Comparison of ENCODE assay signal across 11 cellular contexts in the genomic region with DNA sequence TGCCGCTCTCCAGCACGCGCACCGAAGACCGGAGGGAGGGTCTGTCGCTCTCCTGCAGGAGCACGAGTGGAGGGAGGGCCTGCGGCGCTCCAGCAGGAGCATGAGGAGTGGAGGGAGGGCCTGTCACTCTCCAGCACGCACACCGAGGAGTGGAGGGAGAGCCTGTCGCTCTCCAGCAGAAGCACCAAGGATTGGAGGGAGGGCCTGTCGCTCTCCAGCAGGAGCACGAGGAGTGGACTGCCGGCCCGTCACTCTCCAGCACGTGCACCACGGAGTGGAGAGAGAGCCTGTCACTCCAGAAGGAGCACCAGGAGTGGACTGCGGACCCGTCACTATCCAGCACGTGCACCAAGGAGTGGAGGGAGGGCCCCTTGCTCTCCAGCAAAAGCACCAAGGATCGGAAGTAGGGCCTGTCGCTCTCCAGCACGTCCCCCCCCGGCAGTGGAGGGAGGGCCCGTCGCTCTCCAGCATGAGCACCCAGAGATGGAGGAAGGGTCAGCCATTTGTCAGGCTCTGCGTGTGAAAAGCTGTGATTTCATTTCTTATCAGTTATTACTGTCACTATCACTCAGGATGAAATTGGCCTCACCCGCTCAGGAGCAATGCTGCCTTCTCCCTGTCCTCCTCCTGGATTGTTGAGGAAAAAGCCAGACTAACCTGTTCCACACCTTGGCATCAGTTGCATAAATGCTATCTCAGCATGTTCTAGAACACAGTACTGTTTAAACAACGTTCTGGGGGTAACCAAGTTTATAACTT. TPM values are rescaled to one million over a fixed set of nuclear protein-coding genes. Genes with fewer than 3 reads are reported as not detected.
DNase-seq lines count a peak whose midpoint lies in the region; ATAC-seq and TF ChIP-seq lines count a peak whose summit lies in the region.
"Had no signal": no experiment of that assay in that cellular context is flagged by ENCODE, and none has a peak within 500 bp of the region (broad histone marks: within the 10 kb centered on the region; RNA-seq: fewer than 3 reads in every experiment).

No MANE protein-coding gene starts in this region.

- H3K27me3 ChIP-seq in CD4-positive, alpha-beta T cell (ENCODE audit: control insufficient read depth, insufficient read depth, low read length) = no peaks in the 10 kb centered on the region
- H3K27me3 ChIP-seq in neural progenitor cell (no peaks in the 10 kb centered on the region), esophagus muscularis mucosa (no peaks in the 10 kb centered on the region)

- H3K36me3 Mint-ChIP-seq in CD4-positive, alpha-beta T cell (ENCODE audit: low read depth) = peaks cover 22% of the 10 kb centered on the region
- H3K36me3 Mint-ChIP-seq in neural progenitor cell = peaks cover 15% of the 10 kb centered on the region

- H3K27me3 Mint-ChIP-seq in CD4-positive, alpha-beta T cell = no peaks in the 10 kb centered on the region
- peaks cover 2% of the 10 kb centered on the region for H3K27me3 Mint-ChIP-seq in neural progenitor cell (ENCODE audit: insufficient read depth, low read depth)
- H3K27me3 Mint-ChIP-seq: IgD-negative memory B cell had no signal

- CTCF ChIA-PET in CD4-positive, alpha-beta T cell (lab: Charles Lee) = no interaction called here

- no peak for TF ChIP-seq POLR2A in esophagus muscularis mucosa (IDR thresholded peaks at IDR 0.05; ENCODE audit: low read depth)

- intact Hi-C loops in CD4-positive, alpha-beta T cell (cut with DNase I, micrococcal nuclease) = no loop called here
- intact Hi-C loops in esophagus muscularis mucosa (cut with DNase I) = no loop called here

- peak; percentile 51 for ATAC-seq in CD4-positive, alpha-beta T cell (ENCODE audit: poor library complexity)
- no peak for ATAC-seq in HG03571 (IDR thresholded peaks at IDR 0.05; ENCODE audit: unreplicated experiment)

- no peaks in the 10 kb centered on the region for H3K9me3 ChIP-seq in CD4-positive, alpha-beta T cell (ENCODE audit: control insufficient read depth, low read length)
- H3K9me3 ChIP-seq in neural progenitor cell (ENCODE audit: low read depth) = no peaks in the 10 kb centered on the region
- H3K9me3 ChIP-seq in esophagus muscularis mucosa = no peaks in the 10 kb centered on the region

- DNase-seq in CD4-positive, alpha-beta T cell = peak in 2 of 10 experiments; percentile 11 to 16
- peak; percentile 60 for DNase-seq in LNCaP clone FGC (ENCODE audit: low read depth)
- peak; percentile 64 for DNase-seq in fibroblast of pulmonary artery (ENCODE audit: low read depth)
- peak; percentile 42 for DNase-seq in neural progenitor cell (ENCODE audit: low spot score)
- DNase-seq in esophagus muscularis mucosa (ENCODE audit: extremely low spot score) = no peak
- DNase-seq in HUDEP-2 (lab: John Stamatoyannopoulos, UW; ENCODE audit: unreplicated experiment in 76 of 76) = no peak
- DNase-seq in OCI-M1 (lab: John Stamatoyannopoulos, UW) = no peak

- no peaks in the 10 kb centered on the region for H3F3A ChIP-seq in neural progenitor cell (ENCODE audit: low read depth)

- no peak overlapping the region for H3K4me3 ChIP-seq in LNCaP clone FGC (ENCODE audit: low read depth, low read length)
- no peak overlapping the region for H3K4me3 ChIP-seq in fibroblast of pulmonary artery (replicated peaks; ENCODE audit: low read depth, low read length)
- H3K4me3 ChIP-seq in neural progenitor cell = no peak overlapping the region
- H3K4me3 ChIP-seq in esophagus muscularis mucosa = peak overlapping the region in 1 of 4 donors; percentile 14
- H3K4me3 ChIP-seq: PC-9 had no signal

- TF ChIP-seq CTCF in CD4-positive, alpha-beta T cell (IDR thresholded peaks at IDR 0.05) = no peak
- TF ChIP-seq CTCF in LNCaP clone FGC (IDR thresholded peaks at IDR 0.05; ENCODE audit: control insufficient read depth, extremely low read depth, insufficient read depth) (no peak), fibroblast of pulmonary artery (IDR thresholded peaks at IDR 0.05; ENCODE audit: low read length, missing control alignments) (no peak), neural progenitor cell (IDR thresholded peaks at IDR 0.05) (no peak), esophagus muscularis mucosa (IDR thresholded peaks at IDR 0.05) (peak in 1 of 3 experiments; percentile 12)

- H2AFZ ChIP-seq in neural progenitor cell (replicated peaks) = no peak overlapping the region
- H2AFZ ChIP-seq: PC-9 had no signal

- peaks cover 12% of the 10 kb centered on the region for H3K4me1 Mint-ChIP-seq in CD4-positive, alpha-beta T cell (ENCODE audit: low read depth)
- peaks cover 4% of the 10 kb centered on the region for H3K4me1 Mint-ChIP-seq in neural progenitor cell
- H3K4me1 Mint-ChIP-seq: nephron had no signal

- no peaks in the 10 kb centered on the region for H3K79me2 ChIP-seq in neural progenitor cell (ENCODE audit: low read depth)

- H3K4me3 Mint-ChIP-seq in CD4-positive, alpha-beta T cell = no peak overlapping the region
- no peak overlapping the region for H3K4me3 Mint-ChIP-seq in neural progenitor cell
- H3K4me3 Mint-ChIP-seq: IgD-negative memory B cell, nephron had no signal

- 51% methylated on average over 10 of the region's 30 CpGs for WGBS in esophagus muscularis mucosa

- H3K27ac Mint-ChIP-seq in CD4-positive, alpha-beta T cell = no peak overlapping the region
- no peak overlapping the region for H3K27ac Mint-ChIP-seq in neural progenitor cell
- H3K27ac Mint-ChIP-seq: IgD-negative memory B cell, nephron had no signal

- no peak overlapping the region for H3K27ac ChIP-seq in CD4-positive, alpha-beta T cell (ENCODE audit: low read depth, low read length)
- H3K27ac ChIP-seq in neural progenitor cell = no peak overlapping the region
- H3K27ac ChIP-seq in esophagus muscularis mucosa (replicated peaks in 1 of 4) = peak overlapping the region in 2 of 4 donors; percentile 23 to 31
- H3K27ac ChIP-seq: PC-9 had no signal

- TF ChIP-seq EP300 in esophagus muscularis mucosa (IDR thresholded peaks at IDR 0.05) = no peak

- H4K20me1 ChIP-seq in neural progenitor cell (ENCODE audit: low read depth) = no peaks in the 10 kb centered on the region

- no peak overlapping the region for H3K9ac ChIP-seq in neural progenitor cell

- no peaks in the 10 kb centered on the region for H3K9me3 Mint-ChIP-seq in CD4-positive, alpha-beta T cell
- peaks cover 8% of the 10 kb centered on the region for H3K9me3 Mint-ChIP-seq in neural progenitor cell
- H3K9me3 Mint-ChIP-seq: IgD-negative memory B cell, nephron had no signal

- H3K36me3 ChIP-seq in neural progenitor cell (no peaks in the 10 kb centered on the region), esophagus muscularis mucosa (peaks cover 8 to 57% (median 43%) of the 10 kb centered on the region in 4 donors)

- POLR2A ChIA-PET in CD4-positive, alpha-beta T cell (lab: Charles Lee) = no interaction called here

- H3K4me2 ChIP-seq in neural progenitor cell = no peak overlapping the region
- H3K4me2 ChIP-seq: PC-9 had no signal

- H3K4me1 ChIP-seq in neural progenitor cell = no peaks in the 10 kb centered on the region
- H3K4me1 ChIP-seq in esophagus muscularis mucosa = peaks cover 0 to 14% (median 6%) of the 10 kb centered on the region in 4 donors

RNA-seq across cellular contexts. Expression of a gene that starts 35.9 kb away (rescaled TPM):
- total RNA-seq in CD4-positive, alpha-beta T cell = 10 to 100 TPM; 28.4 to 30.2 TPM
- total RNA-seq in neural progenitor cell (ENCODE audit: low replicate concordance) (19.0 and 29.3 TPM in 2 replicates), esophagus muscularis mucosa (100 to 1,000 TPM in 1 of 4 donors, 10 to 100 TPM in 3; 90.0 to 130 (median 96.9) TPM)

Comparison
In these comparisons a context has a peak if more than half of its experiments do, and no peak if none do; other contexts are left out.
1. DNase-seq: peak in LNCaP clone FGC (single experiment), fibroblast of pulmonary artery (single experiment) and neural progenitor cell (single experiment); none in esophagus muscularis mucosa (single experiment), HUDEP-2 (0 of 76) and OCI-M1 (single experiment).